30 cellular contexts compared by ENCODE assay signal in genomic region chr4:32435320-32435719, GRCh38.
"Had no signal": no experiment of that assay in that cellular context is flagged by ENCODE, and none has a peak within 500 bp of the region (broad histone marks: within the 10 kb centered on the region; RNA-seq: fewer than 3 reads in every experiment).

No MANE protein-coding gene starts in this region.

- ATAC-seq: activated CD4-positive, alpha-beta T cell treated with anti-CD3 and anti-CD28 coated beads for 36 hours; activated CD8-positive, alpha-beta memory T cell treated with anti-CD3 and anti-CD28 coated beads, Interleukin-2, amount 10 ng/mL, durations not matched to agents 7 days and 5 days; activated CD8-positive, alpha-beta T cell treated with anti-CD3 and anti-CD28 coated beads, Interleukin-2, amount 10 ng/mL, durations not matched to agents 7 days and 5 days; activated naive CD8-positive, alpha-beta T cell treated with anti-CD3 and anti-CD28 coated beads, Interleukin-2, amount 50 U/mL, for 24 hours; body of pancreas; gastroesophageal sphincter; heart right ventricle had no signal

- H3K36me3 ChIP-seq: adrenal gland, esophagus squamous epithelium, gastroesophageal sphincter, heart right ventricle had no signal

- H3K36me3 Mint-ChIP-seq: activated CD4-positive, alpha-beta memory T cell treated with anti-CD3 and anti-CD28 coated beads for 36 hours; activated CD8-positive, alpha-beta memory T cell treated with anti-CD3 and anti-CD28 coated beads, Interleukin-2, amount 10 ng/mL, durations not matched to agents 7 days and 5 days; activated naive CD4-positive, alpha-beta T cell treated with anti-CD3 and anti-CD28 coated beads, Interleukin-2, amount 50 U/mL, for 24 hours; activated naive CD8-positive, alpha-beta T cell treated with anti-CD3 and anti-CD28 coated beads for 36 hours had no signal

- H3K4me3 ChIP-seq: adrenal gland, body of pancreas, esophagus squamous epithelium, gastroesophageal sphincter, heart right ventricle had no signal

- H3K9me3 ChIP-seq: adrenal gland, body of pancreas, esophagus squamous epithelium, gastroesophageal sphincter, heart right ventricle had no signal

- H3K4me1 Mint-ChIP-seq: activated CD4-positive, alpha-beta T cell treated with anti-CD3 and anti-CD28 coated beads for 36 hours; activated CD4-positive, alpha-beta T cell treated with anti-CD3 and anti-CD28 coated beads, Interleukin-2, amount 10 ng/mL, durations not matched to agents 24 days and 14 days; activated CD8-positive, alpha-beta memory T cell treated with anti-CD3 and anti-CD28 coated beads, Interleukin-2, amount 10 ng/mL, durations not matched to agents 7 days and 5 days; activated naive CD4-positive, alpha-beta T cell treated with anti-CD3 and anti-CD28 coated beads, Interleukin-2, amount 50 U/mL, for 24 hours; activated naive CD8-positive, alpha-beta T cell treated with anti-CD3 and anti-CD28 coated beads for 36 hours; activated naive CD8-positive, alpha-beta T cell treated with anti-CD3 and anti-CD28 coated beads, Interleukin-2, amount 50 U/mL, for 24 hours had no signal

- H3K9me3 Mint-ChIP-seq: activated naive CD4-positive, alpha-beta T cell treated with anti-CD3 and anti-CD28 coated beads, Interleukin-2, amount 50 U/mL, for 24 hours had no signal

- H3K4me3 Mint-ChIP-seq: activated CD4-positive, alpha-beta memory T cell treated with anti-CD3 and anti-CD28 coated beads for 36 hours; activated CD4-positive, alpha-beta T cell treated with anti-CD3 and anti-CD28 coated beads for 36 hours; activated CD4-positive, alpha-beta T cell treated with anti-CD3 and anti-CD28 coated beads, Interleukin-2, amount 10 ng/mL, durations not matched to agents 24 days and 14 days; activated CD8-positive, alpha-beta memory T cell treated with anti-CD3 and anti-CD28 coated beads, Interleukin-2, amount 10 ng/mL, durations not matched to agents 7 days and 5 days; activated CD8-positive, alpha-beta T cell treated with anti-CD3 and anti-CD28 coated beads, Interleukin-2, amount 10 ng/mL, durations not matched to agents 7 days and 5 days; activated naive CD4-positive, alpha-beta T cell treated with anti-CD3 and anti-CD28 coated beads for 36 hours; activated naive CD4-positive, alpha-beta T cell treated with anti-CD3 and anti-CD28 coated beads, Interleukin-2, amount 50 U/mL, for 24 hours; activated naive CD8-positive, alpha-beta T cell treated with anti-CD3 and anti-CD28 coated beads for 36 hours; activated naive CD8-positive, alpha-beta T cell treated with anti-CD3 and anti-CD28 coated beads, Interleukin-2, amount 50 U/mL, for 24 hours; activated T-helper 1 cell treated with anti-CD3 and anti-CD28 coated beads, Interleukin-12 subunit alpha, Interleukin-12 subunit beta, Interleukin-2, Interleukin-4 antibody, amounts not matched to agents 30 ng/mL and 10 ng/mL and 1 ng/mL, durations not matched to agents 14 hours and 24 hours and 36 hours had no signal

- H3K4me1 ChIP-seq: adrenal gland, body of pancreas, esophagus squamous epithelium, gastroesophageal sphincter, heart right ventricle had no signal

- H3K27ac ChIP-seq: adrenal gland, body of pancreas, epithelial cell of prostate, esophagus squamous epithelium, gastroesophageal sphincter, heart right ventricle had no signal

- H3K27me3 ChIP-seq: adrenal gland, body of pancreas, esophagus squamous epithelium, gastroesophageal sphincter, heart right ventricle had no signal

- H3K27ac Mint-ChIP-seq: activated CD4-positive, alpha-beta memory T cell treated with anti-CD3 and anti-CD28 coated beads for 36 hours; activated CD4-positive, alpha-beta T cell treated with anti-CD3 and anti-CD28 coated beads for 36 hours; activated CD4-positive, alpha-beta T cell treated with anti-CD3 and anti-CD28 coated beads, Interleukin-2, amount 10 ng/mL, durations not matched to agents 24 days and 14 days; activated CD8-positive, alpha-beta memory T cell treated with anti-CD3 and anti-CD28 coated beads, Interleukin-2, amount 10 ng/mL, durations not matched to agents 7 days and 5 days; activated CD8-positive, alpha-beta T cell treated with anti-CD3 and anti-CD28 coated beads, Interleukin-2, amount 10 ng/mL, durations not matched to agents 7 days and 5 days; activated naive CD4-positive, alpha-beta T cell treated with anti-CD3 and anti-CD28 coated beads for 36 hours; activated naive CD4-positive, alpha-beta T cell treated with anti-CD3 and anti-CD28 coated beads, Interleukin-2, amount 50 U/mL, for 24 hours; activated naive CD8-positive, alpha-beta T cell treated with anti-CD3 and anti-CD28 coated beads for 36 hours; activated naive CD8-positive, alpha-beta T cell treated with anti-CD3 and anti-CD28 coated beads, Interleukin-2, amount 50 U/mL, for 24 hours; activated T-helper 1 cell treated with anti-CD3 and anti-CD28 coated beads, Interleukin-12 subunit alpha, Interleukin-12 subunit beta, Interleukin-2, Interleukin-4 antibody, amounts not matched to agents 30 ng/mL and 10 ng/mL and 1 ng/mL, durations not matched to agents 14 hours and 24 hours and 36 hours; activated T-helper 2 cell treated with anti-CD3 and anti-CD28 coated beads, Interferon-gamma antibody, Interleukin-2, Interleukin-4, amounts not matched to agents 10 μg/mL and 5 μg/mL and 100 μg/mL, durations not matched to agents 14 hours and 24 hours and 36 hours had no signal

- DNase-seq: activated CD4-positive, alpha-beta memory T cell treated with anti-CD3 and anti-CD28 coated beads for 36 hours; activated CD4-positive, alpha-beta T cell treated with anti-CD3 and anti-CD28 coated beads for 36 hours; activated CD4-positive, alpha-beta T cell treated with anti-CD3 and anti-CD28 coated beads, Interleukin-2, amount 10 ng/mL, durations not matched to agents 24 days and 14 days; activated CD4-positive, CD25-positive, alpha-beta regulatory T cell; activated CD4-positive, CD25-positive, alpha-beta regulatory T cell treated with anti-CD3 and anti-CD28 coated beads, Interleukin-2, amount 50 U/mL, for 72 hours; activated CD8-positive, alpha-beta memory T cell treated with anti-CD3 and anti-CD28 coated beads, Interleukin-2, amount 10 ng/mL, durations not matched to agents 7 days and 5 days; activated CD8-positive, alpha-beta memory T cell treated with anti-CD3 and anti-CD28 coated beads, Interleukin-2, amount 50 U/mL, for 4 hours; activated CD8-positive, alpha-beta T cell treated with anti-CD3 and anti-CD28 coated beads, Interleukin-2, amount 10 ng/mL, durations not matched to agents 7 days and 5 days; activated effector memory CD4-positive, alpha-beta T cell treated with anti-CD3 and anti-CD28 coated beads, Interleukin-2, amount 50 U/mL, for 16 hours; activated naive CD4-positive, alpha-beta T cell treated with anti-CD3 and anti-CD28 coated beads for 36 hours; activated naive CD8-positive, alpha-beta T cell treated with anti-CD3 and anti-CD28 coated beads for 36 hours; activated naive CD8-positive, alpha-beta T cell treated with anti-CD3 and anti-CD28 coated beads, Interleukin-2, amount 50 U/mL, for 24 hours; activated T-cell treated with anti-CD3 and anti-CD28 coated beads, Interleukin-2, amount 50 U/mL, for 1 hour; activated T-cell treated with anti-CD3 and anti-CD28 coated beads, Interleukin-2, amount 50 U/mL, for 48 hours; adrenal gland; amygdala; aorta; body of pancreas; caudate nucleus; cortex of kidney; effector CD8-positive, alpha-beta T cell; esophagus squamous epithelium; foreskin melanocyte; heart right ventricle; T-helper 2 cell had no signal
